Comparison of ENCODE assay signal across 18 cellular contexts in genomic region chr17:76438906-76439305, GRCh38. TPM values are rescaled to one million over a fixed set of nuclear protein-coding genes. Genes with fewer than 3 reads are reported as not detected.
DNase-seq lines count a peak whose midpoint lies in the region; ATAC-seq, FAIRE-seq and TF ChIP-seq lines count a peak whose summit lies in the region.
"Had no signal": no experiment of that assay in that cellular context is flagged by ENCODE, and none has a peak within 500 bp of the region (broad histone marks: within the 10 kb centered on the region; RNA-seq: fewer than 3 reads in every experiment).

No MANE protein-coding gene starts in this region.

- DNase-seq in HepG2 (ENCODE audit: low spot score), result peak; percentile 41
- no peak for DNase-seq in right lobe of liver
- peak; percentile 36 for DNase-seq in choroid plexus epithelial cell (ENCODE audit: low read depth)
- DNase-seq in myocyte (ENCODE audit: low read depth), result peak; percentile 54
- DNase-seq in activated T-cell treated with anti-CD3 and anti-CD28 coated beads, Interleukin-2, amount 50 U/mL, for 48 hours, result no peak
- DNase-seq in GM19238 (ENCODE audit: insufficient read length, low spot score), result no peak
- DNase-seq in suprapubic skin (ENCODE audit: low spot score in 2 of 2), result no peak
- DNase-seq: GF-D8, GOT3, HFFc6, MM.1S, NCI-H1105 treated with DMSO at 0.1 percent for 48 hours, NCI-H187 treated with DMSO at 0.1 percent for 48 hours, NCI-H446, PC-9 had no signal

- in situ Hi-C loops in HepG2 (cut with HindIII; ENCODE audit: extremely low pct_ligation_motif_present, low pct_unique_long_range_greater_than_20kb), result no loop called here

- peaks cover 65% of the 10 kb centered on the region for H4K20me1 ChIP-seq in HepG2 (ENCODE audit: insufficient read depth, low read length)

- BruUV-seq in HepG2 (replicated peaks; lab: Mats Ljungman, UMichigan), result no TSS peak

- intact Hi-C loops in HepG2 (cut with micrococcal nuclease; ENCODE audit: unreplicated experiment), result no loop called here
- intact Hi-C loops in right lobe of liver (cut with DNase I), result no loop called here

- no peak overlapping the region for H3K4me2 ChIP-seq in HepG2 (ENCODE audit: low read depth, low read length)
- H3K4me2 ChIP-seq: KMS-11, PC-9 had no signal

- peaks cover 91% of the 10 kb centered on the region for H3K79me2 ChIP-seq in HepG2 (ENCODE audit: insufficient read depth, low read length)

- POLR2A ChIA-PET in HepG2 (lab: Yijun Ruan, JAX), result interaction anchor here (0.6 to 1.0 kb wide), 2 partner anchors 8 to 20 kb away, joined by 4 read pairs; no protein-coding TSS in a partner anchor

- peaks cover 3 to 15% of the 10 kb centered on the region in 2 experiments; a peak in 4 of 5 replicates for H3K36me3 ChIP-seq in HepG2 (replicated peaks in 1 of 2; ENCODE audit: control insufficient read depth in 1 of 2, insufficient read depth in 2 of 2, low read length in 2 of 2)
- H3K36me3 ChIP-seq in right lobe of liver, result no peaks in the 10 kb centered on the region
- no peaks in the 10 kb centered on the region for H3K36me3 ChIP-seq in suprapubic skin

- no peak for TF ChIP-seq POLR2A in HepG2 (IDR thresholded peaks at IDR 0.05; ENCODE audit: insufficient read depth in 1 of 2, low read depth in 2 of 2, low read length in 2 of 2)
- TF ChIP-seq POLR2A in right lobe of liver (IDR thresholded peaks at IDR 0.05), result no peak
- TF ChIP-seq POLR2A in suprapubic skin (IDR thresholded peaks at IDR 0.05), result no peak

- TF ChIP-seq EP300 in HepG2 (IDR thresholded peaks at IDR 0.05; ENCODE audit: low read depth in 2 of 2, low read length in 2 of 2), result no peak
- TF ChIP-seq EP300 in HepG2 (CRISPR knock-in tag; IDR thresholded peaks at IDR 0.05; ENCODE audit: borderline replicate concordance), result no peak
- TF ChIP-seq EP300 in suprapubic skin (IDR thresholded peaks at IDR 0.05), result no peak

- H3K9me3 ChIP-seq in HepG2 (ENCODE audit: low read length) (no peaks in the 10 kb centered on the region), right lobe of liver (no peaks in the 10 kb centered on the region), suprapubic skin (no peaks in the 10 kb centered on the region)

- no peak overlapping the region for H2AFZ ChIP-seq in HepG2 (ENCODE audit: low read length)
- H2AFZ ChIP-seq: PC-9 had no signal

- WGBS in HepG2 (ENCODE audit: low lambda C conversion rate), result 89% methylated on average over 9 of the region's 9 CpGs
- WGBS in right lobe of liver (ENCODE audit: insufficient coverage, low coverage, low lambda C conversion rate, missing lambda C conversion rate), result 88% methylated on average over 8 of the region's 9 CpGs
- 73% methylated on average over 9 of the region's 9 CpGs for WGBS in suprapubic skin

- TF ChIP-seq CTCF in HepG2 (CRISPR knock-in tag; IDR thresholded peaks at IDR 0.05), result no peak
- no peak for TF ChIP-seq CTCF in right lobe of liver (IDR thresholded peaks at IDR 0.05)
- no peak for TF ChIP-seq CTCF in choroid plexus epithelial cell (conservative IDR thresholded peaks at IDR 0.05; ENCODE audit: low read depth, low read length)
- TF ChIP-seq CTCF in suprapubic skin (IDR thresholded peaks at IDR 0.05), result no peak

- H3K4me1 ChIP-seq in HepG2 (ENCODE audit: insufficient read depth, low read length) (peaks cover 61% of the 10 kb centered on the region), right lobe of liver (peaks cover 0 to 9% (median 0%) of the 10 kb centered on the region in 4 donors), suprapubic skin (peaks cover 4% of the 10 kb centered on the region)

- TF ChIP-seq RAD21 in HepG2 (CRISPR knock-in tag; IDR thresholded peaks at IDR 0.05), result no peak

- H3K27me3 ChIP-seq in HepG2 (ENCODE audit: control insufficient read depth in 1 of 2, insufficient read depth in 2 of 2, low read length in 2 of 2) (no peaks in the 10 kb centered on the region), right lobe of liver (no peaks in the 10 kb centered on the region), suprapubic skin (no peaks in the 10 kb centered on the region)

- ATAC-seq in HepG2, result peak; percentile 29; the same call in 2 of the 3 replicates
- ATAC-seq in right lobe of liver, result no peak
- ATAC-seq in HG03175 (IDR thresholded peaks at IDR 0.05; ENCODE audit: unreplicated experiment), result no peak

- no peak overlapping the region for H3K9ac ChIP-seq in HepG2 (ENCODE audit: insufficient read depth, low read depth, low read length)
- H3K9ac ChIP-seq: KMS-11 had no signal

- no peak overlapping the region for H3K27ac ChIP-seq in HepG2 (ENCODE audit: extremely low read length, insufficient read depth, low read length)
- H3K27ac ChIP-seq in right lobe of liver, result no peak overlapping the region
- H3K27ac ChIP-seq in suprapubic skin, result no peak overlapping the region
- H3K27ac ChIP-seq: KMS-11, PC-9 had no signal

- H3K4me3 ChIP-seq in HepG2 (replicated peaks in 1 of 3; ENCODE audit: insufficient read depth in 1 of 3, low read depth in 2 of 3, low read length in 3 of 3), result no peak overlapping the region
- no peak overlapping the region for H3K4me3 ChIP-seq in right lobe of liver
- H3K4me3 ChIP-seq in choroid plexus epithelial cell (ENCODE audit: low read depth, low read length), result no peak overlapping the region
- H3K4me3 ChIP-seq in suprapubic skin, result no peak overlapping the region
- H3K4me3 ChIP-seq: PC-9 had no signal

- no peak for FAIRE-seq in HepG2 (lab: Jason Lieb, UNC)
- FAIRE-seq: A204.1 had no signal

- CTCF ChIA-PET in HepG2 (lab: Yijun Ruan, JAX; ENCODE audit: low intra/inter-chr PET ratio, low total read pairs), result no interaction called here

RNA-seq across cellular contexts. Expression of gene UBE2O, which starts 14.0 kb away (rescaled TPM):
- total RNA-seq in HepG2 (2016; rRNA removed; fragmentation: Illumina TruSeq; extraction: Trizol) (21.5 and 22.3 TPM in 2 replicates), right lobe of liver (10 to 100 TPM in 5 of 6 experiments, 1 to 10 TPM in 1; 10.0 to 12.9 (median 12.0) TPM), myocyte (12.7 and 21.1 TPM in 2 replicates), suprapubic skin (10 to 100 TPM; 31.3 to 42.0 (median 37.7) TPM)
- total RNA-seq in HepG2 (2016; cell fraction: cytosol; rRNA removed; fragmentation: Illumina TruSeq; extraction: Trizol; ENCODE audit: low read depth), result 2.7 and 3.0 TPM in 2 replicates
- 22.1 and 22.5 TPM in 2 replicates for total RNA-seq in HepG2 (2016; cell fraction: insoluble cytoplasmic fraction; rRNA removed; fragmentation: Illumina TruSeq; extraction: Trizol)
- 7.2 and 8.1 TPM in 2 replicates for total RNA-seq in HepG2 (2016; cell fraction: membrane; rRNA removed; fragmentation: Illumina TruSeq; extraction: Trizol)
- total RNA-seq in HepG2 (2016; cell fraction: nucleus; rRNA removed; fragmentation: Illumina TruSeq; extraction: Trizol), result 23.0 and 27.1 TPM in 2 replicates
- polyA plus RNA-seq in HepG2 (2011; rRNA removed), result 23.5 and 30.4 TPM in 2 replicates
- polyA plus RNA-seq in HepG2 (2011; cell fraction: cytosol; rRNA removed), result 11.6 and 11.8 TPM in 2 replicates
- 87.2 and 93.5 TPM in 2 replicates for polyA plus RNA-seq in HepG2 (2011; cell fraction: nucleus; rRNA removed)
- 28.0 and 29.8 TPM in 2 replicates for polyA plus RNA-seq in HepG2 (2012)
- polyA plus RNA-seq in HepG2 (2016; cell fraction: cytosol; fragmentation: Illumina TruSeq; extraction: Trizol; ENCODE audit: low read depth), result 0.86 and 0.95 TPM in 2 replicates
- polyA plus RNA-seq in HepG2 (2016; cell fraction: insoluble cytoplasmic fraction; fragmentation: Illumina TruSeq; extraction: Trizol; ENCODE audit: low read depth), result 15.3 and 21.2 TPM in 2 replicates
- polyA plus RNA-seq in HepG2 (2016; cell fraction: membrane; fragmentation: Illumina TruSeq; extraction: Trizol; ENCODE audit: low read depth), result 2.1 and 3.0 TPM in 2 replicates
- 66.1 and 73.3 TPM in 2 replicates for polyA plus RNA-seq in HepG2 (2016; cell fraction: nucleus; fragmentation: Illumina TruSeq; extraction: Trizol; ENCODE audit: insufficient read depth, low read depth)
- 39.5 and 89.3 TPM in 2 replicates for polyA minus RNA-seq in HepG2 (2011; rRNA and poly(A)+ RNA removed; ENCODE audit: low replicate concordance)
- polyA minus RNA-seq in HepG2 (2011; cell fraction: cytosol; rRNA and poly(A)+ RNA removed), result 31.1 and 31.4 TPM in 2 replicates
- 27.4 and 30.3 TPM in 2 replicates for polyA minus RNA-seq in HepG2 (2011; cell fraction: nucleus; rRNA and poly(A)+ RNA removed)
- 16.9 TPM for polyA plus RNA-seq in myocyte (2012)

RNA-seq across cellular contexts. Expression of gene AANAT, which starts 28.5 kb away (rescaled TPM):
- total RNA-seq in HepG2 (2016; rRNA removed; fragmentation: Illumina TruSeq; extraction: Trizol), result not detected in 2 replicates
- total RNA-seq in HepG2 (2016; cell fraction: cytosol; rRNA removed; fragmentation: Illumina TruSeq; extraction: Trizol; ENCODE audit: low read depth), result not detected in 2 replicates
- not detected in 2 replicates for total RNA-seq in HepG2 (2016; cell fraction: insoluble cytoplasmic fraction; rRNA removed; fragmentation: Illumina TruSeq; extraction: Trizol)
- total RNA-seq in HepG2 (2016; cell fraction: membrane; rRNA removed; fragmentation: Illumina TruSeq; extraction: Trizol), result not detected in 2 replicates
- total RNA-seq in HepG2 (2016; cell fraction: nucleus; rRNA removed; fragmentation: Illumina TruSeq; extraction: Trizol), result not detected in 2 replicates
- polyA plus RNA-seq in HepG2 (2011; rRNA removed), result 0.03 and 0.07 TPM in 2 replicates
- not detected in 2 replicates for polyA plus RNA-seq in HepG2 (2011; cell fraction: cytosol; rRNA removed)
- 0.23 and 0.42 TPM in 2 replicates for polyA plus RNA-seq in HepG2 (2011; cell fraction: nucleus; rRNA removed)
- polyA plus RNA-seq in HepG2 (2012), result 0.31 TPM in 1 of 2 replicates, not detected in the other
- not detected in 2 replicates for polyA plus RNA-seq in HepG2 (2016; cell fraction: cytosol; fragmentation: Illumina TruSeq; extraction: Trizol; ENCODE audit: low read depth)
- polyA plus RNA-seq in HepG2 (2016; cell fraction: insoluble cytoplasmic fraction; fragmentation: Illumina TruSeq; extraction: Trizol; ENCODE audit: low read depth), result not detected in 2 replicates
- polyA plus RNA-seq in HepG2 (2016; cell fraction: membrane; fragmentation: Illumina TruSeq; extraction: Trizol; ENCODE audit: low read depth), result not detected in 2 replicates
- polyA plus RNA-seq in HepG2 (2016; cell fraction: nucleus; fragmentation: Illumina TruSeq; extraction: Trizol; ENCODE audit: insufficient read depth, low read depth), result not detected in 2 replicates
- not detected in 2 replicates for polyA minus RNA-seq in HepG2 (2011; rRNA and poly(A)+ RNA removed; ENCODE audit: low replicate concordance)
- not detected in 2 replicates for polyA minus RNA-seq in HepG2 (2011; cell fraction: cytosol; rRNA and poly(A)+ RNA removed)
- not detected in 2 replicates for polyA minus RNA-seq in HepG2 (2011; cell fraction: nucleus; rRNA and poly(A)+ RNA removed)
- not detected for total RNA-seq in right lobe of liver
- total RNA-seq in myocyte, result not detected in 2 replicates
- 0.08 TPM for polyA plus RNA-seq in myocyte (2012)
- not detected for total RNA-seq in suprapubic skin
- total RNA-seq: PC-9 had no signal

RNA-seq across cellular contexts. Expression of gene SPHK1, which starts 54.5 kb away (rescaled TPM):
- total RNA-seq in HepG2 (2016; rRNA removed; fragmentation: Illumina TruSeq; extraction: Trizol) (111 and 160 TPM in 2 replicates), right lobe of liver (1 to 10 TPM in 4 of 6 experiments, under 1 TPM in 2; 0.35 to 2.6 (median 1.5) TPM), myocyte (9.0 and 11.1 TPM in 2 replicates), suprapubic skin (10 to 100 TPM; 10.5 to 17.9 (median 12.5) TPM)
- total RNA-seq in HepG2 (2016; cell fraction: cytosol; rRNA removed; fragmentation: Illumina TruSeq; extraction: Trizol; ENCODE audit: low read depth), result 48.7 and 63.1 TPM in 2 replicates
- total RNA-seq in HepG2 (2016; cell fraction: insoluble cytoplasmic fraction; rRNA removed; fragmentation: Illumina TruSeq; extraction: Trizol), result 101 and 161 TPM in 2 replicates
- 105 and 128 TPM in 2 replicates for total RNA-seq in HepG2 (2016; cell fraction: membrane; rRNA removed; fragmentation: Illumina TruSeq; extraction: Trizol)
- total RNA-seq in HepG2 (2016; cell fraction: nucleus; rRNA removed; fragmentation: Illumina TruSeq; extraction: Trizol), result 124 and 150 TPM in 2 replicates
- 129 and 137 TPM in 2 replicates for polyA plus RNA-seq in HepG2 (2011; rRNA removed)
- 113 and 185 TPM in 2 replicates for polyA plus RNA-seq in HepG2 (2011; cell fraction: cytosol; rRNA removed)
- 814 and 941 TPM in 2 replicates for polyA plus RNA-seq in HepG2 (2011; cell fraction: nucleus; rRNA removed)
- 59.0 and 123 TPM in 2 replicates for polyA plus RNA-seq in HepG2 (2012)
- polyA plus RNA-seq in HepG2 (2016; cell fraction: cytosol; fragmentation: Illumina TruSeq; extraction: Trizol; ENCODE audit: low read depth), result 41.1 and 53.2 TPM in 2 replicates
- polyA plus RNA-seq in HepG2 (2016; cell fraction: insoluble cytoplasmic fraction; fragmentation: Illumina TruSeq; extraction: Trizol; ENCODE audit: low read depth), result 89.1 and 103 TPM in 2 replicates
- polyA plus RNA-seq in HepG2 (2016; cell fraction: membrane; fragmentation: Illumina TruSeq; extraction: Trizol; ENCODE audit: low read depth), result 74.4 and 85.2 TPM in 2 replicates
- polyA plus RNA-seq in HepG2 (2016; cell fraction: nucleus; fragmentation: Illumina TruSeq; extraction: Trizol; ENCODE audit: insufficient read depth, low read depth), result 289 and 305 TPM in 2 replicates
- polyA minus RNA-seq in HepG2 (2011; rRNA and poly(A)+ RNA removed; ENCODE audit: low replicate concordance), result 11.2 and 115 TPM in 2 replicates
- polyA minus RNA-seq in HepG2 (2011; cell fraction: cytosol; rRNA and poly(A)+ RNA removed), result 29.9 and 32.1 TPM in 2 replicates
- 63.9 and 90.6 TPM in 2 replicates for polyA minus RNA-seq in HepG2 (2011; cell fraction: nucleus; rRNA and poly(A)+ RNA removed)
- 22.2 TPM for polyA plus RNA-seq in myocyte (2012)

Comparison
In these comparisons a context has a peak if more than half of its experiments do, and no peak if none do; other contexts are left out.
1. DNase-seq: peak in HepG2 (single experiment), choroid plexus epithelial cell (single experiment) and myocyte (single experiment); none in right lobe of liver (0 of 3), activated T-cell treated with anti-CD3 and anti-CD28 coated beads, Interleukin-2, amount 50 U/mL, for 48 hours (0 of 2), GM19238 (single experiment) and suprapubic skin (0 of 2).